8 cellular contexts compared by ENCODE assay signal in genomic region chr16:89557230-89557935, GRCh38. TPM values are rescaled to one million over a fixed set of nuclear protein-coding genes. Genes with fewer than 3 reads are reported as not detected.
A peak's percentile ranks its signal among the peaks of the same experiment; 100 is the strongest.
DNase-seq lines count a peak whose midpoint lies in the region; ATAC-seq and TF ChIP-seq lines count a peak whose summit lies in the region.

No MANE protein-coding gene starts in this region.

- H3K36me3 ChIP-seq in HUES48 (ENCODE audit: control insufficient read depth, insufficient read depth, low read length) (peaks cover 71% of the 10 kb centered on the region), sigmoid colon (peaks cover 23 to 61% (median 28%) of the 10 kb centered on the region in 4 donors)

- no peak overlapping the region for H3K9ac ChIP-seq in HUES48 (ENCODE audit: low read depth, low read length)

- no peaks in the 10 kb centered on the region for H3K9me3 ChIP-seq in HUES48 (ENCODE audit: control insufficient read depth, insufficient read depth, low read length)
- no peaks in the 10 kb centered on the region for H3K9me3 ChIP-seq in sigmoid colon

- peak overlapping the region; percentile 56 for H3K27ac ChIP-seq in HUES48 (ENCODE audit: low read depth, low read length)
- peak overlapping the region in 1 of 4 donors; percentile 47 for H3K27ac ChIP-seq in sigmoid colon

- TF ChIP-seq POLR2A in sigmoid colon (IDR thresholded peaks at IDR 0.05), result no peak

- no peak for ATAC-seq in HG03175 (IDR thresholded peaks at IDR 0.05; ENCODE audit: unreplicated experiment)
- ATAC-seq in HG03442 (IDR thresholded peaks at IDR 0.05; ENCODE audit: unreplicated experiment), result no peak

- TF ChIP-seq CTCF in sigmoid colon (IDR thresholded peaks at IDR 0.05), result peak; percentile 24 to 68 (median 56)

- intact Hi-C loops in sigmoid colon (cut with DNase I), result loop anchor here (5.0 kb wide), 2 partner anchors 50 to 220 kb away; partner anchors contain the start of gene SPG7

- H3K4me3 ChIP-seq in HUES48 (ENCODE audit: low read depth, low read length), result no peak overlapping the region
- no peak overlapping the region for H3K4me3 ChIP-seq in sigmoid colon

- H3K4me1 ChIP-seq in HUES48 (ENCODE audit: control insufficient read depth, insufficient read depth, low read length) (peaks cover 7% of the 10 kb centered on the region), sigmoid colon (peaks cover 0 to 24% (median 20%) of the 10 kb centered on the region in 4 donors)

- DNase-seq in DMS 273 treated with DMSO at 0.1 percent for 48 hours (lab: John Stamatoyannopoulos, UW), result peak; percentile 50
- DNase-seq in T-helper 22 cell (ENCODE audit: low read depth), result peak; percentile 47
- peak in 56 of 58 donors; percentile 37 to 95 (median 87) for DNase-seq in anterior cingulate cortex (lab: John Stamatoyannopoulos, UW)
- DNase-seq in hepatic stellate cell (ENCODE audit: low spot score), result peak; percentile 91
- peak; percentile 81 for DNase-seq in sigmoid colon

- WGBS in sigmoid colon, 2 donors, result 41% methylated on average over 17 of the region's 17 CpGs

- TF ChIP-seq EP300 in sigmoid colon (IDR thresholded peaks at IDR 0.05), result no peak

- no peaks in the 10 kb centered on the region for H3K27me3 ChIP-seq in HUES48 (ENCODE audit: control insufficient read depth, insufficient read depth, low read length)
- H3K27me3 ChIP-seq in sigmoid colon, result no peaks in the 10 kb centered on the region

RNA-seq across cellular contexts. Expression of gene RPL13, which starts 3.1 kb away (rescaled TPM):
- total RNA-seq in sigmoid colon, result over 10,000 TPM in 1 of 4 donors, 1,000 to 10,000 TPM in 3; 7,351 to 19,173 (median 8,010) TPM
- polyA plus RNA-seq in sigmoid colon, result 1,000 to 10,000 TPM; 3,641 to 7,574 (median 7,371) TPM

RNA-seq across cellular contexts. Expression of gene CPNE7, which starts 18.2 kb away (rescaled TPM):
- total RNA-seq in sigmoid colon, result under 1 TPM in 2 of 4 donors, not detected in 2; 0.41 to 0.71 TPM
- polyA plus RNA-seq in sigmoid colon, result 1 to 10 TPM in 1 of 3 donors, not detected in 2; 3.3 TPM

RNA-seq across cellular contexts. Expression of gene SPG7, which starts 49.2 kb away (rescaled TPM):
- 100 to 1,000 TPM in 2 of 4 donors, 10 to 100 TPM in 2; 69.4 to 211 (median 113) TPM for total RNA-seq in sigmoid colon
- 100 to 1,000 TPM in 1 of 3 donors, 10 to 100 TPM in 2; 27.7 to 110 (median 33.6) TPM for polyA plus RNA-seq in sigmoid colon

RNA-seq across cellular contexts. Expression of gene DPEP1, which starts 56.1 kb away (rescaled TPM):
- not detected for total RNA-seq in sigmoid colon
- 1 to 10 TPM in 1 of 3 donors, under 1 TPM in 1, not detected in 1; 0.92 to 1.2 TPM for polyA plus RNA-seq in sigmoid colon
